Comparison of ENCODE assay signal across 1 cellular context in the genomic region with DNA sequence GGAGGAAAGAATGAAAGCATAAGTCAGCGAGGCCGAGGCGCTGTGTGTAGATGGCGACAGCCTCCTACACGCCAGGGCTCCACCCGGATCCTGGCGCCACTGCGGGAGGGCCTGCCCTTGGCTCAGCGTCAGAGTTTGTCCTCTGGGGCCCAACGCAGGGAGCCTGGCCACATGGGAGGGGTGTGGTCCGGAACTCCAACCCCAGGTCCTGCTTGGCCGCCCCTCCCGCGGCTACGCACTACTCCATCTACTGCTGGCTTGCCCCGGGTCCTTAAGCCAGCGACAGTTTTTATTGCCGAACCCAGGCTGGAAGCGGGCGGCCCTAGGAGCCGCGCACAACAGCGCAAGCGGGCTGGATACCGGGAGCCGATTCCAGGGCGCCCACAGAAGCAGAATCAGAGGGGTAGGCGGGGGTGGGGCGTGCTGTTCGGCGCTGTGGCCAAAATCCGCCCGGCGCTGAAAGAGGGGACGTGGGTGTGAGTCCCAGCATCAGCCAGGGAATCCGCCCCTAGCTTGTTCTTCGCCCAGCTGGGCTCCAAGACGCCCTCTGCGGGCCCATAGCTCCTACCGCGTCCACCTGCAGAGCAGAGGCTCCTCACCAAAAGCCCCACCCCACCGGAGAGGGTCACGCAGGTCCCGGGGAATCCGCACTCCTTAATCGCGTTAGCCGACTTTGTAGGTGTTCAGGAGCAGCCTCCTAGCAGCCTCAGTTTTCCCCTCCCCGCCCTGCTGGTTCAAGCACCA.
TF ChIP-seq lines count a peak whose summit lies in the region.

No MANE protein-coding gene starts in this region.

TF ChIP-seq in endothelial cell of umbilical vein, 7 proteins besides CTCF, POLR2A, EP300 and RAD21:
- TF ChIP-seq EZH2 (IDR thresholded peaks at IDR 0.05; ENCODE audit: borderline replicate concordance, low read depth, low read length, severe bottlenecking) = no peak
- no peak for TF ChIP-seq GATA2 (IDR thresholded peaks at IDR 0.05; ENCODE audit: insufficient read depth, insufficient read length, low read depth, low read length)
- TF ChIP-seq, protein P1, sequence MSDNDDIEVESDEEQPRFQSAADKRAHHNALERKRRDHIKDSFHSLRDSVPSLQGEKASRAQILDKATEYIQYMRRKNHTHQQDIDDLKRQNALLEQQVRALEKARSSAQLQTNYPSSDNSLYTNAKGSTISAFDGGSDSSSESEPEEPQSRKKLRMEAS (IDR thresholded peaks at IDR 0.05; ENCODE audit: insufficient read depth, insufficient read length) = no peak
- TF ChIP-seq JUN (IDR thresholded peaks at IDR 0.05; ENCODE audit: borderline replicate concordance, insufficient read depth, insufficient read length, low read depth) = no peak
- no peak for TF ChIP-seq POLR2AphosphoS5 (IDR thresholded peaks at IDR 0.05; ENCODE audit: insufficient read depth, low read depth, low read length)
- no peak for TF ChIP-seq FOS (IDR thresholded peaks at IDR 0.05; ENCODE audit: borderline replicate concordance, insufficient read depth, low read length)
- no peak for TF ChIP-seq MYC (IDR thresholded peaks at IDR 0.05; ENCODE audit: low read depth, low read length)
